11 cellular contexts compared by ENCODE assay signal in the genomic region with DNA sequence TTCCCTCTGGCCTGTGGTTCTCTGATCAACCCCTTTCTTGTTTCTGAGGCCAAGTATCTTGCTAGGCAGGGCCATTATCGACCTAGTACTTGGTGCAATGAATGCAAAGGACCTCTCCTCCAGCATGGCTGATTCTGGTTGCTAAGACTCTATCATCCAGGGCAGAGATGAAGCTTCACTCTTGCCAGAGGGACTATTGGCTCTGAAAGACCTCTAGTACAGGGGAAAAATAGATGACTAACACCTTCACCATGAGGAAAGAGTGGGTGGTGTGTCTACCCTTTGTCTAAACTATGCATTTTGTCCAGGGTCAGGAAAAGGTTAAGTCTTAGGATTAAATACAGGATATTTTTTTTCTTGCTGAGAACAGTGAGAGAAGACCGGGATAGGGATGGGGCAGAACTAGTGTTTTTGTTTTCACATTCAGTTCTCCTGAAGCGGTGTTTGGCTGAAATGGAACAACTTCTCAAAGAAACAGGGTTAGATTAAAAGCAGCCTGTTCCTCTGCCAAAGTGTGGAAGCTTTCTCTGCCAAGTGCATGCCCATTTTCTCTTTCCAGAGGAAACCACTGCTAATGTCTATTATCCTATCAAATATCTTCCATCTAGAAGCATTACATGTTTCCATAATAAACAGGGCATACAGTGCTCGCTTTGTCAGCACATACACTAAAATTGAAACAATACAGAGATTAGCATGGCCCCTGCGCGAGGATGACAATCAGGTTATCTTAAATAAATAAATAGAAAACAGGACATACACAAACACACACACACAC. TPM values are rescaled to one million over a fixed set of nuclear protein-coding genes. Genes with fewer than 3 reads are reported as not detected.
DNase-seq lines count a peak whose midpoint lies in the region; ATAC-seq and TF ChIP-seq lines count a peak whose summit lies in the region.
"Had no signal": no experiment of that assay in that cellular context is flagged by ENCODE, and none has a peak within 500 bp of the region (broad histone marks: within the 10 kb centered on the region; RNA-seq: fewer than 3 reads in every experiment).

No MANE protein-coding gene starts in this region.

- H3K27me3 Mint-ChIP-seq in activated naive CD4-positive, alpha-beta T cell treated with anti-CD3 and anti-CD28 coated beads, Interleukin-2, amount 10 ng/mL, durations not matched to agents 7 days and 5 days: no peaks in the 10 kb centered on the region
- no peaks in the 10 kb centered on the region for H3K27me3 Mint-ChIP-seq in type B pancreatic cell
- H3K27me3 Mint-ChIP-seq: naive B cell had no signal

- no peak for DNase-seq in activated naive CD4-positive, alpha-beta T cell treated with anti-CD3 and anti-CD28 coated beads, Interleukin-2, amount 50 U/mL, for 72 hours (ENCODE audit: low spot score in 2 of 2)
- DNase-seq in activated naive CD4-positive, alpha-beta T cell treated with anti-CD3 and anti-CD28 coated beads, Interleukin-2, amount 10 ng/mL, durations not matched to agents 7 days and 5 days: no peak
- DNase-seq in astrocyte of the spinal cord (ENCODE audit: low read depth, low spot score) (peak; percentile 89), kidney epithelial cell (ENCODE audit: low read depth) (peak; percentile 55), type B pancreatic cell (ENCODE audit: extremely low spot score, unreplicated experiment) (no peak), NCI-H2029 treated with DMSO at 0.1 percent for 48 hours (lab: John Stamatoyannopoulos, UW) (no peak)
- DNase-seq: CD8-positive, alpha-beta T cell; naive B cell had no signal

- peaks cover 44% of the 10 kb centered on the region for H3K4me1 Mint-ChIP-seq in activated naive CD4-positive, alpha-beta T cell treated with anti-CD3 and anti-CD28 coated beads, Interleukin-2, amount 10 ng/mL, durations not matched to agents 7 days and 5 days
- H3K4me1 Mint-ChIP-seq in type B pancreatic cell (ENCODE audit: unreplicated experiment): peaks cover 30% of the 10 kb centered on the region

- H3K9me3 Mint-ChIP-seq in activated naive CD4-positive, alpha-beta T cell treated with anti-CD3 and anti-CD28 coated beads, Interleukin-2, amount 50 U/mL, for 72 hours: no peaks in the 10 kb centered on the region
- H3K9me3 Mint-ChIP-seq in activated naive CD4-positive, alpha-beta T cell treated with anti-CD3 and anti-CD28 coated beads, Interleukin-2, amount 10 ng/mL, durations not matched to agents 7 days and 5 days: no peaks in the 10 kb centered on the region
- H3K9me3 Mint-ChIP-seq in type B pancreatic cell: no peaks in the 10 kb centered on the region
- H3K9me3 Mint-ChIP-seq: CD8-positive, alpha-beta T cell; naive B cell had no signal

- peaks cover 24 to 46% of the 10 kb centered on the region in 2 donors for H3K36me3 Mint-ChIP-seq in activated naive CD4-positive, alpha-beta T cell treated with anti-CD3 and anti-CD28 coated beads, Interleukin-2, amount 50 U/mL, for 72 hours
- peaks cover 55% of the 10 kb centered on the region for H3K36me3 Mint-ChIP-seq in activated naive CD4-positive, alpha-beta T cell treated with anti-CD3 and anti-CD28 coated beads, Interleukin-2, amount 10 ng/mL, durations not matched to agents 7 days and 5 days
- H3K36me3 Mint-ChIP-seq in type B pancreatic cell: peaks cover 14% of the 10 kb centered on the region

- in situ Hi-C loops in astrocyte of the spinal cord (cut with HindIII; ENCODE audit: low sequenced_read_pairs): no loop called here

- TF ChIP-seq CTCF in astrocyte of the spinal cord (IDR thresholded peaks at IDR 0.05; ENCODE audit: low read depth, low read length) (no peak), kidney epithelial cell (IDR thresholded peaks at IDR 0.05; ENCODE audit: insufficient read depth, low read length, poor library complexity, severe bottlenecking) (no peak), type B pancreatic cell (conservative IDR thresholded peaks at IDR 0.05) (no peak)

- H3K4me3 Mint-ChIP-seq in activated naive CD4-positive, alpha-beta T cell treated with anti-CD3 and anti-CD28 coated beads, Interleukin-2, amount 10 ng/mL, durations not matched to agents 7 days and 5 days: no peak overlapping the region
- H3K4me3 Mint-ChIP-seq in type B pancreatic cell: no peak overlapping the region

- CTCF ChIA-PET in activated naive CD4-positive, alpha-beta T cell treated with anti-CD3 and anti-CD28 coated beads, Interleukin-2, amount 10 ng/mL, durations not matched to agents 7 days and 5 days (lab: Charles Lee): interaction anchor here (1.0 kb wide), 1 partner anchor 15 kb away, joined by 3 read pairs; no protein-coding TSS in a partner anchor

- ATAC-seq in activated naive CD4-positive, alpha-beta T cell treated with anti-CD3 and anti-CD28 coated beads, Interleukin-2, amount 50 U/mL, for 72 hours: peak in 1 of 2 donors; percentile 8
- ATAC-seq in HG02938 (IDR thresholded peaks at IDR 0.05; ENCODE audit: unreplicated experiment) (no peak), HG03565 (IDR thresholded peaks at IDR 0.05; ENCODE audit: unreplicated experiment) (no peak)
- ATAC-seq: CD8-positive, alpha-beta T cell had no signal

- H3K4me3 ChIP-seq in astrocyte of the spinal cord (ENCODE audit: low read depth, low read length): no peak overlapping the region
- H3K4me3 ChIP-seq in kidney epithelial cell (ENCODE audit: low read depth, low read length): no peak overlapping the region

- H3K36me3 ChIP-seq in kidney epithelial cell (ENCODE audit: control insufficient read depth, insufficient read depth, low read length): peaks cover 7% of the 10 kb centered on the region

- no peaks in the 10 kb centered on the region for H3K27me3 ChIP-seq in kidney epithelial cell (ENCODE audit: control insufficient read depth, insufficient read depth, low read length)

- H3K27ac Mint-ChIP-seq in activated naive CD4-positive, alpha-beta T cell treated with anti-CD3 and anti-CD28 coated beads, Interleukin-2, amount 50 U/mL, for 72 hours: peak overlapping the region; percentile 18 to 85
- no peak overlapping the region for H3K27ac Mint-ChIP-seq in activated naive CD4-positive, alpha-beta T cell treated with anti-CD3 and anti-CD28 coated beads, Interleukin-2, amount 10 ng/mL, durations not matched to agents 7 days and 5 days
- H3K27ac Mint-ChIP-seq in type B pancreatic cell: peak overlapping the region; percentile 24
- H3K27ac Mint-ChIP-seq: CD8-positive, alpha-beta T cell had no signal

RNA-seq across cellular contexts. Expression of gene MTFP1, which starts 5.0 kb away (rescaled TPM):
- 10 to 100 TPM; 17.9 to 68.3 TPM for total RNA-seq in activated naive CD4-positive, alpha-beta T cell treated with anti-CD3 and anti-CD28 coated beads, Interleukin-2, amount 50 U/mL, for 72 hours
- total RNA-seq in kidney epithelial cell: 36.4 and 43.4 TPM in 2 replicates
- 16.1 and 20.6 TPM in 2 replicates for total RNA-seq in type B pancreatic cell (ENCODE audit: low replicate concordance)

RNA-seq across cellular contexts. Expression of gene SEC14L2, which starts 23.8 kb away (rescaled TPM):
- 10 to 100 TPM; 13.9 to 16.3 TPM for total RNA-seq in activated naive CD4-positive, alpha-beta T cell treated with anti-CD3 and anti-CD28 coated beads, Interleukin-2, amount 50 U/mL, for 72 hours
- total RNA-seq in kidney epithelial cell: 31.7 and 36.0 TPM in 2 replicates
- total RNA-seq in type B pancreatic cell (ENCODE audit: low replicate concordance): 7.9 and 9.6 TPM in 2 replicates

RNA-seq across cellular contexts. Expression of gene RNF215, which starts 33.4 kb away (rescaled TPM):
- total RNA-seq in activated naive CD4-positive, alpha-beta T cell treated with anti-CD3 and anti-CD28 coated beads, Interleukin-2, amount 50 U/mL, for 72 hours: 10 to 100 TPM in 1 of 2 donors, 1 to 10 TPM in 1; 6.8 to 11.8 TPM
- 26.9 and 34.2 TPM in 2 replicates for total RNA-seq in kidney epithelial cell
- total RNA-seq in type B pancreatic cell (ENCODE audit: low replicate concordance): 16.9 and 29.2 TPM in 2 replicates

RNA-seq across cellular contexts. Expression of gene SEC14L3, which starts 51.2 kb away (rescaled TPM):
- not detected for total RNA-seq in activated naive CD4-positive, alpha-beta T cell treated with anti-CD3 and anti-CD28 coated beads, Interleukin-2, amount 50 U/mL, for 72 hours
- total RNA-seq in kidney epithelial cell (not detected in 2 replicates), type B pancreatic cell (ENCODE audit: low replicate concordance) (not detected in 2 replicates)
- total RNA-seq: CD8-positive, alpha-beta T cell; SK-MEL-5 had no signal

Comparison
In these comparisons a context has a peak if more than half of its experiments do, and no peak if none do; other contexts are left out.
1. DNase-seq: peak in astrocyte of the spinal cord (single experiment) and kidney epithelial cell (single experiment); none in activated naive CD4-positive, alpha-beta T cell treated with anti-CD3 and anti-CD28 coated beads, Interleukin-2, amount 50 U/mL, for 72 hours (0 of 2), activated naive CD4-positive, alpha-beta T cell treated with anti-CD3 and anti-CD28 coated beads, Interleukin-2, amount 10 ng/mL, durations not matched to agents 7 days and 5 days (single experiment), type B pancreatic cell (single experiment) and NCI-H2029 treated with DMSO at 0.1 percent for 48 hours (single experiment).